ENCODE assay signal across 30 cellular contexts in genomic region chr12:40001406-40001805, GRCh38.
"Had no signal": no experiment of that assay in that cellular context is flagged by ENCODE, and none has a peak within 500 bp of the region (broad histone marks: within the 10 kb centered on the region; RNA-seq: fewer than 3 reads in every experiment).

No MANE protein-coding gene starts in this region.

- FAIRE-seq: colon had no signal

- ATAC-seq: activated CD4-positive, CD25-positive, alpha-beta regulatory T cell treated with anti-CD3 and anti-CD28 coated beads, Interleukin-2, amount 50 U/mL, for 24 hours; activated CD8-positive, alpha-beta T cell treated with anti-CD3 and anti-CD28 coated beads for 36 hours; activated T-cell treated with anti-CD3 and anti-CD28 coated beads, Interleukin-2, amount 50 U/mL, for 4 hours; activated T-helper 17 cell treated with anti-CD3 and anti-CD28 coated beads, Interleukin-2, amount 50 U/mL, for 72 hours; body of pancreas; effector memory CD8-positive, alpha-beta T cell; foreskin keratinocyte; gastrocnemius medialis; heart left ventricle had no signal

- DNase-seq: activated B cell treated with CpG ODN at 0.5 μM for 24 hours; activated CD4-positive, alpha-beta T cell treated with anti-CD3 and anti-CD28 coated beads for 48 hours; activated CD4-positive, alpha-beta T cell treated with anti-CD3 and anti-CD28 coated beads, Interleukin-2, amount 50 U/mL, for 1 hour; activated CD4-positive, alpha-beta T cell treated with anti-CD3 and anti-CD28 coated beads, Interleukin-2, amount 50 U/mL, for 48 hours; activated CD8-positive, alpha-beta memory T cell treated with anti-CD3 and anti-CD28 coated beads for 24 hours; activated CD8-positive, alpha-beta T cell treated with anti-CD3 and anti-CD28 coated beads for 36 hours; activated effector memory CD4-positive, alpha-beta T cell treated with Interleukin-2 at 50 U/mL for 16 hours; activated gamma-delta T cell treated with Interleukin-2 at 50 U/mL for 16 hours; activated naive CD4-positive, alpha-beta T cell treated with anti-CD3 and anti-CD28 coated beads, Interleukin-2, amount 50 U/mL, for 16 hours; activated naive CD4-positive, alpha-beta T cell treated with Interleukin-2 at 50 U/mL for 16 hours; activated T-cell treated with anti-CD3 and anti-CD28 coated beads, Interleukin-2, amount 50 U/mL, for 4 hours; amniotic stem cell; anterior cingulate cortex; body of pancreas; caudate nucleus; cortex of kidney; dermis blood vessel endothelial cell; effector CD4-positive, alpha-beta T cell; effector memory CD8-positive, alpha-beta T cell; erythroblast; foreskin keratinocyte; gastrocnemius medialis; glutamatergic neuron; heart left ventricle; T1000; WERI-Rb-1 had no signal

- H3K27me3 ChIP-seq: body of pancreas, esophagus muscularis mucosa, foreskin keratinocyte, gastrocnemius medialis, heart left ventricle had no signal

- H3K36me3 ChIP-seq: gastrocnemius medialis, heart left ventricle, WERI-Rb-1 had no signal

- H3K4me3 ChIP-seq: body of pancreas, esophagus muscularis mucosa, gastrocnemius medialis, heart left ventricle had no signal

- H3K9me3 ChIP-seq: gastrocnemius medialis had no signal

- H3K27ac ChIP-seq: esophagus muscularis mucosa, foreskin keratinocyte, gastrocnemius medialis, heart left ventricle, WERI-Rb-1 had no signal

- H3K4me1 ChIP-seq: esophagus muscularis mucosa, foreskin keratinocyte, gastrocnemius medialis, heart left ventricle had no signal
